In the genomic region with DNA sequence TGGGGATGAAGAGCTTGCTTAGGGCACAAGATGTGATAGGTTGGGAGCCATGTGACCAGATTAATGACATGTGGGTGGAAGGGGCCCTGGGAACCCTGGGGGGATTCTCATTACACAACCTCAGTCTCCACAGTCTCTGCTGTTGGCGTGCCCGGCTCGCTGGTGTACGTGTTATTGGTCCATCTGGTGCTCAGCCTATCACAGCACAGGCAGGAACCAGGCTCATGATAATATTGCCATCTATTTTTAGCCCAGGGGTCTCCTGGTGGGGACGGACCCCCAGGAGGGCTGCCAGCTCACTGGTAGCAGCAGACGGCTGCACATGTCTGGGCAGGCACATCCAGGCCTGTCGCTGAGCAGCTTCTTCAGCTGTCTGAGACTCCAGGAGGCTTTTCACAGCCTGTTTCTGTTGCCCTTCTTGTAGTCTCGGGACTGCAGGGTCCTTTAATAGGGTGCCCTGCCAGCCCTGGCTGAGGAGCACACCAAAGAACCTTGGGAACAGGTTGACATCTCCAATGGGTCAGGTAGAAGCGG, we compare ENCODE assay signal across 26 cellular contexts.
DNase-seq lines count a peak whose midpoint lies in the region; ATAC-seq, FAIRE-seq and TF ChIP-seq lines count a peak whose summit lies in the region.
"Had no signal": no experiment of that assay in that cellular context is flagged by ENCODE, and none has a peak within 500 bp of the region (broad histone marks: within the 10 kb centered on the region; RNA-seq: fewer than 3 reads in every experiment).

No MANE protein-coding gene starts in this region.

- H4K20me1 ChIP-seq in keratinocyte (ENCODE audit: control insufficient read depth, extremely low read depth, insufficient read depth, low read length) = no peaks in the 10 kb centered on the region

- no peaks in the 10 kb centered on the region for H3K9me3 ChIP-seq in keratinocyte (ENCODE audit: control insufficient read depth, low read depth, low read length)
- H3K9me3 ChIP-seq: ascending aorta had no signal

- no peak overlapping the region for H3K4me3 Mint-ChIP-seq in activated naive CD8-positive, alpha-beta T cell
- H3K4me3 Mint-ChIP-seq in activated naive CD8-positive, alpha-beta T cell treated with anti-CD3 and anti-CD28 coated beads for 36 hours = no peak overlapping the region
- H3K4me3 Mint-ChIP-seq in stimulated activated naive CD8-positive, alpha-beta T cell treated with anti-CD3 and anti-CD28 coated beads, Interleukin-15, amount 100 ng/mL, for 72 hours = no peak overlapping the region
- H3K4me3 Mint-ChIP-seq: activated naive CD4-positive, alpha-beta T cell treated with anti-CD3 and anti-CD28 coated beads, Interleukin-2, amount 50 U/mL, for 24 hours; H9; memory B cell had no signal

- no peaks in the 10 kb centered on the region for H3K36me3 Mint-ChIP-seq in activated naive CD8-positive, alpha-beta T cell
- H3K36me3 Mint-ChIP-seq in activated naive CD8-positive, alpha-beta T cell treated with anti-CD3 and anti-CD28 coated beads for 36 hours = peaks cover 7% of the 10 kb centered on the region
- H3K36me3 Mint-ChIP-seq: activated naive CD4-positive, alpha-beta T cell treated with anti-CD3 and anti-CD28 coated beads, Interleukin-2, amount 50 U/mL, for 24 hours had no signal

- H3K79me2 ChIP-seq in keratinocyte (ENCODE audit: control insufficient read depth, insufficient read depth, low read length) = no peaks in the 10 kb centered on the region

- TF ChIP-seq CTCF in keratinocyte (optimal IDR thresholded peaks at IDR 0.05 in 1 of 3, IDR thresholded peaks at IDR 0.05 in 1 of 3, conservative IDR thresholded peaks at IDR 0.05 in 1 of 3; ENCODE audit: extremely low read depth in 1 of 3, insufficient read depth in 2 of 3, low read length in 3 of 3) = no peak

- no peak overlapping the region for H3K27ac ChIP-seq in keratinocyte (ENCODE audit: control insufficient read depth, insufficient read depth, low read length)
- H3K27ac ChIP-seq: ascending aorta, C4-2B had no signal

- H3K9me1 ChIP-seq in keratinocyte (ENCODE audit: control insufficient read depth, extremely low read depth, insufficient read depth, low read length) = no peaks in the 10 kb centered on the region

- H3K4me1 Mint-ChIP-seq in activated naive CD8-positive, alpha-beta T cell (ENCODE audit: low read depth) = peaks cover 33% of the 10 kb centered on the region
- peaks cover 28% of the 10 kb centered on the region for H3K4me1 Mint-ChIP-seq in activated naive CD8-positive, alpha-beta T cell treated with anti-CD3 and anti-CD28 coated beads for 36 hours
- H3K4me1 Mint-ChIP-seq in stimulated activated naive CD8-positive, alpha-beta T cell treated with anti-CD3 and anti-CD28 coated beads, Interleukin-15, amount 100 ng/mL, for 72 hours = peaks cover 64% of the 10 kb centered on the region

- FAIRE-seq in keratinocyte (lab: Jason Lieb, UNC) = no peak
- FAIRE-seq: D721Med, TTC549 had no signal

- H3K4me2 ChIP-seq in keratinocyte (ENCODE audit: control insufficient read depth, extremely low read depth, insufficient read depth, low read depth, low read length) = peak overlapping the region; percentile 16

- H3K27me3 ChIP-seq in keratinocyte (ENCODE audit: control insufficient read depth, extremely low read depth, insufficient read depth, low read length) = no peaks in the 10 kb centered on the region
- H3K27me3 ChIP-seq: ascending aorta had no signal

- H3K36me3 ChIP-seq in keratinocyte (ENCODE audit: control insufficient read depth in 2 of 2, extremely low read depth in 1 of 2, insufficient read depth in 2 of 2, low read length in 2 of 2) = no peaks in the 10 kb centered on the region
- H3K36me3 ChIP-seq: ascending aorta had no signal

- H2AFZ ChIP-seq in keratinocyte (ENCODE audit: control insufficient read depth, low read length) = no peak overlapping the region

- dilution Hi-C loops in keratinocyte (cut with MboI; ENCODE audit: extremely low pct_ligation_motif_present, low sequenced_read_pairs) = no loop called here

- no peaks in the 10 kb centered on the region for H3K9me3 Mint-ChIP-seq in activated naive CD8-positive, alpha-beta T cell (ENCODE audit: low read depth)
- H3K9me3 Mint-ChIP-seq in activated naive CD8-positive, alpha-beta T cell treated with anti-CD3 and anti-CD28 coated beads for 36 hours = no peaks in the 10 kb centered on the region
- H3K9me3 Mint-ChIP-seq in stimulated activated naive CD8-positive, alpha-beta T cell treated with anti-CD3 and anti-CD28 coated beads, Interleukin-15, amount 100 ng/mL, for 72 hours = no peaks in the 10 kb centered on the region
- H3K9me3 Mint-ChIP-seq: activated naive CD4-positive, alpha-beta T cell treated with anti-CD3 and anti-CD28 coated beads, Interleukin-2, amount 50 U/mL, for 24 hours; H9; memory B cell had no signal

- DNase-seq in activated naive CD8-positive, alpha-beta T cell treated with anti-CD3 and anti-CD28 coated beads for 36 hours = no peak
- DNase-seq in NCI-H524 treated with DMSO at 0.1 percent for 48 hours (lab: John Stamatoyannopoulos, UW) (peak; percentile 10), keratinocyte (ENCODE audit: low read depth, low spot score) (no peak), SW 1271 (lab: John Stamatoyannopoulos, UW) (no peak)
- DNase-seq in stimulated activated naive CD8-positive, alpha-beta T cell treated with anti-CD3 and anti-CD28 coated beads, Interleukin-15, amount 100 ng/mL, for 72 hours = no peak
- DNase-seq: activated CD4-positive, alpha-beta T cell treated with anti-CD3 and anti-CD28 coated beads for 1 hour; activated CD8-positive, alpha-beta memory T cell treated with anti-CD3 and anti-CD28 coated beads for 24 hours; activated T-cell treated with anti-CD3 and anti-CD28 coated beads, Interleukin-2, amount 50 U/mL, for 1 hour; caudate nucleus; dermis blood vessel endothelial cell; H9; left cardiac atrium; NCI-H1930; NCI-H510A; nucleus accumbens; SHP77 treated with DMSO at 0.1 percent for 48 hours; stimulated activated CD8-positive, alpha-beta memory T cell treated with anti-CD3 and anti-CD28 coated beads, Interleukin-4, amount 100 ng/mL, for 48 hours had no signal

- no peak overlapping the region for H3K4me3 ChIP-seq in keratinocyte (ENCODE audit: control insufficient read depth in 2 of 3, extremely low read depth in 1 of 3, insufficient read depth in 2 of 3, low read depth in 1 of 3, low read length in 3 of 3)
- H3K4me3 ChIP-seq: ascending aorta had no signal

- no peak overlapping the region for H3K9ac ChIP-seq in keratinocyte (ENCODE audit: control insufficient read depth, extremely low read depth, insufficient read depth, low read length)

- H3K4me1 ChIP-seq in keratinocyte (ENCODE audit: control insufficient read depth, extremely low read depth, insufficient read depth, low read length) = peaks cover 7% of the 10 kb centered on the region

- ATAC-seq in stimulated activated naive CD8-positive, alpha-beta T cell treated with anti-CD3 and anti-CD28 coated beads, Interleukin-15, amount 100 ng/mL, for 72 hours = no peak
- ATAC-seq in GM19452 (IDR thresholded peaks at IDR 0.05; ENCODE audit: unreplicated experiment) = no peak
- ATAC-seq: left cardiac atrium, Panc1 had no signal

- no peaks in the 10 kb centered on the region for H3K27me3 Mint-ChIP-seq in activated naive CD8-positive, alpha-beta T cell
- H3K27me3 Mint-ChIP-seq in activated naive CD8-positive, alpha-beta T cell treated with anti-CD3 and anti-CD28 coated beads for 36 hours = no peaks in the 10 kb centered on the region
- H3K27me3 Mint-ChIP-seq in stimulated activated naive CD8-positive, alpha-beta T cell treated with anti-CD3 and anti-CD28 coated beads, Interleukin-15, amount 100 ng/mL, for 72 hours = no peaks in the 10 kb centered on the region
- H3K27me3 Mint-ChIP-seq: activated naive CD4-positive, alpha-beta T cell treated with anti-CD3 and anti-CD28 coated beads, Interleukin-2, amount 50 U/mL, for 24 hours; memory B cell had no signal

- H3K27ac Mint-ChIP-seq in activated naive CD8-positive, alpha-beta T cell = peak overlapping the region; percentile 86
- no peak overlapping the region for H3K27ac Mint-ChIP-seq in activated naive CD8-positive, alpha-beta T cell treated with anti-CD3 and anti-CD28 coated beads for 36 hours
- peak overlapping the region in 1 of 2 donors; percentile 96 for H3K27ac Mint-ChIP-seq in stimulated activated naive CD8-positive, alpha-beta T cell treated with anti-CD3 and anti-CD28 coated beads, Interleukin-15, amount 100 ng/mL, for 72 hours
- H3K27ac Mint-ChIP-seq: memory B cell had no signal
